8 cellular contexts compared by ENCODE assay signal in genomic region chr1:26285366-26286063, GRCh38. TPM values are rescaled to one million over a fixed set of nuclear protein-coding genes. Genes with fewer than 3 reads are reported as not detected.
DNase-seq lines count a peak whose midpoint lies in the region; ATAC-seq and TF ChIP-seq lines count a peak whose summit lies in the region.

No MANE protein-coding gene starts in this region.

- H3K4me1 ChIP-seq in A673 (ENCODE audit: insufficient read depth, low read length, poor library complexity, severe bottlenecking) (peaks cover 29% of the 10 kb centered on the region), esophagus (ENCODE audit: control insufficient read depth in 2 of 2, insufficient read depth in 2 of 2, low read length in 1 of 2) (peaks cover 3 to 36% of the 10 kb centered on the region in 2 donors), skeletal muscle tissue (ENCODE audit: control insufficient read depth in 3 of 3, insufficient read depth in 3 of 3, low read length in 3 of 3) (peaks cover 54 to 92% (median 70%) of the 10 kb centered on the region in 3 donors)

- ATAC-seq in HG03469 (IDR thresholded peaks at IDR 0.05; ENCODE audit: unreplicated experiment), result no peak

- peak overlapping the region in 2 of 3 donors; percentile 14 to 57 for H3K9ac ChIP-seq in skeletal muscle tissue (ENCODE audit: low read depth in 1 of 3, low read length in 3 of 3)

- BruUV-seq in A673 (replicated peaks; lab: Mats Ljungman, UMichigan), result no TSS peak

- H3K36me3 ChIP-seq in A673 (ENCODE audit: insufficient read depth, low read length, poor library complexity, severe bottlenecking) (no peaks in the 10 kb centered on the region), esophagus (ENCODE audit: control insufficient read depth in 2 of 2, insufficient read depth in 2 of 2, low read length in 1 of 2) (peaks cover 0 to 17% of the 10 kb centered on the region in 2 donors), skeletal muscle tissue (ENCODE audit: control insufficient read depth in 3 of 3, insufficient read depth in 3 of 3, low read length in 3 of 3) (peaks cover 6 to 11% (median 10%) of the 10 kb centered on the region in 3 donors)

- 83 to 86% methylated on average over 18 to 19 of the region's 19 CpGs for WGBS in esophagus, 2 donors

- CTCF ChIA-PET in A673 (lab: Charles Lee), result interaction anchor here (1.0 to 1.9 kb wide), 4 partner anchors 9 to 132 kb away, joined by 3 to 10 read pairs (median 6); no protein-coding TSS in a partner anchor

- peak; percentile 41 for DNase-seq in A673 (ENCODE audit: low spot score)
- DNase-seq in activated CD4-positive, CD25-positive, alpha-beta regulatory T cell (lab: John Stamatoyannopoulos, UW), result no peak
- no peak for DNase-seq in posterior vena cava (ENCODE audit: low spot score)

- H3K4me1 Mint-ChIP-seq in T-helper 1 cell treated with Interleukin-12 subunit alpha and Interleukin-12 subunit beta and Interleukin-4 antibody, amounts not matched to agents 30 μg/mL and 1 μg/mL, for 36 hours (ENCODE audit: low read depth), result peaks cover 89% of the 10 kb centered on the region

- TF ChIP-seq CTCF in A673 (conservative IDR thresholded peaks at IDR 0.05; ENCODE audit: low read depth, low read length) (peak; percentile 58), GM12874 (IDR thresholded peaks at IDR 0.05; ENCODE audit: insufficient read depth, low read depth, low read length) (peak; percentile 78)

- peak overlapping the region; percentile 97 for H3K27ac Mint-ChIP-seq in T-helper 1 cell treated with Interleukin-12 subunit alpha and Interleukin-12 subunit beta and Interleukin-4 antibody, amounts not matched to agents 30 μg/mL and 1 μg/mL, for 36 hours

- intact Hi-C loops in A673 (cut with micrococcal nuclease; ENCODE audit: unreplicated experiment) (loop anchor here (1.0 to 5.0 kb wide), 2 partner anchors 36 to 132 kb away; no protein-coding TSS in a partner anchor), posterior vena cava (cut with DNase I) (loop anchor here in 1 of 2 donors (5.0 kb wide), 1 partner anchor 37 kb away; no protein-coding TSS in a partner anchor)

- H3K4me3 ChIP-seq in A673 (ENCODE audit: low read depth, low read length, poor library complexity, severe bottlenecking) (no peak overlapping the region), esophagus (ENCODE audit: low read depth in 1 of 2, low read length in 2 of 2) (no peak overlapping the region), skeletal muscle tissue (ENCODE audit: low read length in 3 of 3) (peak overlapping the region in 1 of 3 donors; percentile 13)

- POLR2A ChIA-PET in A673 (lab: Charles Lee; ENCODE audit: low non-redundant PET), result no interaction called here

- H3K36me3 Mint-ChIP-seq in T-helper 1 cell treated with Interleukin-12 subunit alpha and Interleukin-12 subunit beta and Interleukin-4 antibody, amounts not matched to agents 30 μg/mL and 1 μg/mL, for 36 hours (ENCODE audit: low read depth), result peaks cover 42% of the 10 kb centered on the region

- H3K9me3 ChIP-seq in A673 (ENCODE audit: low read depth, low read length, poor library complexity, severe bottlenecking) (no peaks in the 10 kb centered on the region), esophagus (ENCODE audit: control insufficient read depth in 2 of 2, insufficient read depth in 1 of 2, low read depth in 1 of 2, low read length in 1 of 2) (no peaks in the 10 kb centered on the region), skeletal muscle tissue (ENCODE audit: control insufficient read depth in 3 of 3, low read length in 3 of 3) (no peaks in the 10 kb centered on the region)

- H3K4me3 Mint-ChIP-seq in T-helper 1 cell treated with Interleukin-12 subunit alpha and Interleukin-12 subunit beta and Interleukin-4 antibody, amounts not matched to agents 30 μg/mL and 1 μg/mL, for 36 hours, result peak overlapping the region; percentile 17

- H3K27me3 Mint-ChIP-seq in T-helper 1 cell treated with Interleukin-12 subunit alpha and Interleukin-12 subunit beta and Interleukin-4 antibody, amounts not matched to agents 30 μg/mL and 1 μg/mL, for 36 hours (ENCODE audit: low read depth), result no peaks in the 10 kb centered on the region

- H3K27me3 ChIP-seq in A673 (replicated peaks; ENCODE audit: insufficient read depth, low read depth, low read length, poor library complexity) (no peaks in the 10 kb centered on the region), esophagus (ENCODE audit: control insufficient read depth in 1 of 2, insufficient read depth in 2 of 2, low read length in 2 of 2) (no peaks in the 10 kb centered on the region), skeletal muscle tissue (ENCODE audit: control insufficient read depth in 3 of 3, insufficient read depth in 3 of 3, low read length in 3 of 3) (no peaks in the 10 kb centered on the region)

- H3K9me3 Mint-ChIP-seq in T-helper 1 cell treated with Interleukin-12 subunit alpha and Interleukin-12 subunit beta and Interleukin-4 antibody, amounts not matched to agents 30 μg/mL and 1 μg/mL, for 36 hours, result no peaks in the 10 kb centered on the region

- no peak overlapping the region for H3K27ac ChIP-seq in A673 (ENCODE audit: low read depth, low read length, poor library complexity, severe bottlenecking)
- H3K27ac ChIP-seq in esophagus (ENCODE audit: low read depth in 2 of 2, low read length in 1 of 2), result peak overlapping the region; percentile 20 to 77
- peak overlapping the region; percentile 74 for H3K27ac ChIP-seq in skeletal muscle tissue (ENCODE audit: low read depth, low read length)

RNA-seq across cellular contexts. Expression of gene SH3BGRL3, which starts 5.6 kb away (rescaled TPM):
- total RNA-seq in A673 (2021) (133 and 138 TPM in 2 replicates), skeletal muscle tissue (4.2 TPM), posterior vena cava (100 to 1,000 TPM; 163 to 190 TPM)
- 100 to 1,000 TPM; 170 to 299 TPM for polyA plus RNA-seq in esophagus

RNA-seq across cellular contexts. Expression of gene UBXN11, which starts 20.9 kb away (rescaled TPM):
- 22.1 and 25.4 TPM in 2 replicates for total RNA-seq in A673 (2021)
- 10 to 100 TPM; 10.1 to 16.0 TPM for polyA plus RNA-seq in esophagus
- 2.1 TPM for total RNA-seq in skeletal muscle tissue
- total RNA-seq in posterior vena cava, result 10 to 100 TPM; 12.2 to 17.1 TPM

RNA-seq across cellular contexts. Expression of gene CD52, which starts 32.2 kb away (rescaled TPM):
- total RNA-seq in A673 (2021) (not detected in 2 replicates), skeletal muscle tissue (not detected), posterior vena cava (10 to 100 TPM in 1 of 2 donors, 1 to 10 TPM in 1; 7.0 to 16.1 TPM)
- polyA plus RNA-seq in esophagus, result 10 to 100 TPM; 17.0 to 20.6 TPM

RNA-seq across cellular contexts. Expression of gene CEP85, which starts 51.5 kb away (rescaled TPM):
- total RNA-seq in A673 (2021), result 51.3 and 51.5 TPM in 2 replicates
- 1 to 10 TPM; 5.3 to 5.9 TPM for polyA plus RNA-seq in esophagus
- total RNA-seq in skeletal muscle tissue, result 25.1 TPM
- total RNA-seq in posterior vena cava, result 1 to 10 TPM; 2.8 to 3.7 TPM

Comparison
In these comparisons a context has a peak if more than half of its experiments do, and no peak if none do; other contexts are left out.
1. RNA of gene SH3BGRL3, which starts 5.6 kb away (total RNA-seq): 163 to 190 TPM in posterior vena cava and 133 to 138 TPM in A673; 4.2 TPM in skeletal muscle tissue (single experiment); every median in the first group is over 10 times any median in the second.